In the genomic region with DNA sequence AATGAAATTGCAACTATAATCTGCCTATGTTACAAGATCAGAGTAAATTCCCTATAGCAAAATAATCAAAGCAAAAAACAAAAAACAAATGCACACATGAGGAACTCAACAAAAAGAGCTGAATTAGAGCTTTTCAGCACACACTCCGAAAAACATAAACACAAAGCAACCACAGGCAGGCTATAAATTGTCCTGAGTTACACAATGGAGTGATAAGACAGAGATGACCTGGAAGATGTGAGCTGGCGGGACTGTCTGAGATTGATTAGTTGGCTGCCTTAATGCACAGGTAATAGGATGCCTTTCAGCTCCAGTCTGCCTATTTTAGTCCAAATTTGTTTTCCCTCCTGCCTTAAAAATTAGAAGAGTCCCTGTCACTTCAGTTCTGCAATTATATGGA, we compare ENCODE assay signal across 19 cellular contexts.
DNase-seq lines count a peak whose midpoint lies in the region; ATAC-seq and TF ChIP-seq lines count a peak whose summit lies in the region.
"Had no signal": no experiment of that assay in that cellular context is flagged by ENCODE, and none has a peak within 500 bp of the region (broad histone marks: within the 10 kb centered on the region; RNA-seq: fewer than 3 reads in every experiment).

No MANE protein-coding gene starts in this region.

- no peak for ATAC-seq in CD4-positive, alpha-beta T cell (ENCODE audit: poor library complexity)
- ATAC-seq: stimulated activated naive B cell treated with anti-CD40 and anti-IgM and Interleukin-4, amounts not matched to agents 10 μg/mL and 1 μg/mL and 100 μg/mL, for 72 hours had no signal

- TF ChIP-seq CTCF in CD4-positive, alpha-beta T cell (IDR thresholded peaks at IDR 0.05) = no peak

- H3K9me3 Mint-ChIP-seq in CD4-positive, alpha-beta T cell = peaks cover 3% of the 10 kb centered on the region

- no peak overlapping the region for H3K9ac ChIP-seq in endocrine pancreas (ENCODE audit: control insufficient read depth, insufficient read depth, low read length)
- H3K9ac ChIP-seq: BLaER1 treated with 17β-estradiol and CSF1 and Interleukin-3, amounts not matched to agents 10 nM and 100 nM had no signal

- no peak overlapping the region for H3K27ac ChIP-seq in CD4-positive, alpha-beta T cell (ENCODE audit: low read depth, low read length)
- H3K27ac ChIP-seq: BLaER1 treated with 17β-estradiol and CSF1 and Interleukin-3, amounts not matched to agents 10 nM and 100 nM; colonic mucosa; epithelial cell of prostate; ovary had no signal

- POLR2A ChIA-PET in CD4-positive, alpha-beta T cell (lab: Charles Lee) = interaction anchor here (0.6 to 1.0 kb wide), 5 partner anchors 9 to 160 kb away, joined by 3 to 7 read pairs (median 3); a partner anchor contains a TSS

- no peaks in the 10 kb centered on the region for H3K36me3 ChIP-seq in endocrine pancreas (ENCODE audit: control insufficient read depth, insufficient read depth, low read length)
- H3K36me3 ChIP-seq: BLaER1 treated with 17β-estradiol and CSF1 and Interleukin-3, amounts not matched to agents 10 nM and 100 nM; colonic mucosa; ovary had no signal

- H3K27me3 ChIP-seq in CD4-positive, alpha-beta T cell (ENCODE audit: control insufficient read depth, insufficient read depth, low read length) = no peaks in the 10 kb centered on the region
- H3K27me3 ChIP-seq in endocrine pancreas (ENCODE audit: control insufficient read depth, insufficient read depth, low read length) = no peaks in the 10 kb centered on the region
- H3K27me3 ChIP-seq: BLaER1 treated with 17β-estradiol and CSF1 and Interleukin-3, amounts not matched to agents 10 nM and 100 nM; colonic mucosa; ovary had no signal

- peak overlapping the region; percentile 79 for H3K4me3 ChIP-seq in endocrine pancreas (ENCODE audit: control insufficient read depth, insufficient read depth, low read length)
- H3K4me3 ChIP-seq: BLaER1 treated with 17β-estradiol and CSF1 and Interleukin-3, amounts not matched to agents 10 nM and 100 nM; colonic mucosa; ovary; skin epidermis had no signal

- no peaks in the 10 kb centered on the region for H3K9me3 ChIP-seq in CD4-positive, alpha-beta T cell (ENCODE audit: control insufficient read depth, low read length)
- no peaks in the 10 kb centered on the region for H3K9me3 ChIP-seq in endocrine pancreas (ENCODE audit: control insufficient read depth, low read length)
- H3K9me3 ChIP-seq: BLaER1 treated with 17β-estradiol and CSF1 and Interleukin-3, amounts not matched to agents 10 nM and 100 nM; colonic mucosa; ovary had no signal

- CTCF ChIA-PET in CD4-positive, alpha-beta T cell (lab: Charles Lee) = no interaction called here

- peaks cover 13% of the 10 kb centered on the region for H3K4me1 Mint-ChIP-seq in CD4-positive, alpha-beta T cell (ENCODE audit: low read depth)

- H3K4me3 Mint-ChIP-seq in CD4-positive, alpha-beta T cell = peak overlapping the region; percentile 74
- H3K4me3 Mint-ChIP-seq: stimulated activated naive B cell treated with anti-CD40 and anti-IgM and Interleukin-4, amounts not matched to agents 10 μg/mL and 1 μg/mL and 100 μg/mL, for 72 hours had no signal

- peaks cover 24% of the 10 kb centered on the region for H3K4me1 ChIP-seq in endocrine pancreas (ENCODE audit: control insufficient read depth, insufficient read depth, low read length)
- H3K4me1 ChIP-seq: colonic mucosa had no signal

- no peaks in the 10 kb centered on the region for H3K27me3 Mint-ChIP-seq in CD4-positive, alpha-beta T cell

- intact Hi-C loops in CD4-positive, alpha-beta T cell (cut with DNase I, micrococcal nuclease) = no loop called here

- peak overlapping the region; percentile 28 for H3K27ac Mint-ChIP-seq in CD4-positive, alpha-beta T cell
- H3K27ac Mint-ChIP-seq: stimulated activated naive B cell treated with anti-CD40 and anti-IgM and Interleukin-4, amounts not matched to agents 10 μg/mL and 1 μg/mL and 100 μg/mL, for 72 hours had no signal

- no peaks in the 10 kb centered on the region for H3K36me3 Mint-ChIP-seq in CD4-positive, alpha-beta T cell (ENCODE audit: low read depth)
- H3K36me3 Mint-ChIP-seq: stimulated activated naive B cell treated with anti-CD40 and anti-IgM and Interleukin-4, amounts not matched to agents 10 μg/mL and 1 μg/mL and 100 μg/mL, for 72 hours had no signal

- DNase-seq in A172 (ENCODE audit: low spot score) (peak; percentile 40), NOMO-1 treated with DMSO at 0.1 percent for 48 hours (lab: John Stamatoyannopoulos, UW; ENCODE audit: unreplicated experiment) (peak; percentile 57), hepatic stellate cell (ENCODE audit: low spot score) (no peak), COR-L47 (lab: John Stamatoyannopoulos, UW) (no peak), MV-4-11 (lab: John Stamatoyannopoulos, UW) (no peak)
- no peak for DNase-seq in CD4-positive, alpha-beta T cell
- no peak for DNase-seq in stimulated activated CD4-positive, alpha-beta T cell treated with anti-CD3 and anti-CD28 coated beads, Interleukin-4, amount 100 ng/mL, for 24 hours
- DNase-seq: amygdala; colonic mucosa; EL; HCEC 1CT; NCI-H1694 treated with DMSO at 0.1 percent for 48 hours; NCI-H526; ovary; stimulated activated naive B cell treated with anti-CD40 and anti-IgM and Interleukin-4, amounts not matched to agents 10 μg/mL and 1 μg/mL and 100 μg/mL, for 72 hours had no signal

Comparison
In these comparisons a context has a peak if more than half of its experiments do, and no peak if none do; other contexts are left out.
1. DNase-seq: peak in A172 (single experiment) and NOMO-1 treated with DMSO at 0.1 percent for 48 hours (single experiment); none in CD4-positive, alpha-beta T cell (0 of 10), hepatic stellate cell (single experiment), COR-L47 (single experiment), MV-4-11 (single experiment) and stimulated activated CD4-positive, alpha-beta T cell treated with anti-CD3 and anti-CD28 coated beads, Interleukin-4, amount 100 ng/mL, for 24 hours (single experiment).